Comparison of ENCODE assay signal across 18 cellular contexts in genomic region chr2:10733584-10733958, GRCh38. TPM values are rescaled to one million over a fixed set of nuclear protein-coding genes. Genes with fewer than 3 reads are reported as not detected.
DNase-seq lines count a peak whose midpoint lies in the region; ATAC-seq and TF ChIP-seq lines count a peak whose summit lies in the region.
"Had no signal": no experiment of that assay in that cellular context is flagged by ENCODE, and none has a peak within 500 bp of the region (broad histone marks: within the 10 kb centered on the region; RNA-seq: fewer than 3 reads in every experiment).

No MANE protein-coding gene starts in this region.

- H2AFZ ChIP-seq in PC-3 (ENCODE audit: low read length) = no peak overlapping the region

- H4K20me1 ChIP-seq in PC-3 (ENCODE audit: low read length) = no peaks in the 10 kb centered on the region
- H4K20me1 ChIP-seq: BLaER1 treated with 17β-estradiol and CSF1 and Interleukin-3, amounts not matched to agents 10 nM and 100 nM had no signal

- H3K36me3 ChIP-seq in PC-3 (ENCODE audit: low read depth, low read length) = no peaks in the 10 kb centered on the region
- no peaks in the 10 kb centered on the region for H3K36me3 ChIP-seq in mucosa of descending colon (ENCODE audit: low read depth)
- H3K36me3 ChIP-seq: BLaER1 treated with 17β-estradiol and CSF1 and Interleukin-3, amounts not matched to agents 10 nM and 100 nM had no signal

- H3K9me2 ChIP-seq in PC-3 (replicated peaks; ENCODE audit: low read length) = no peaks in the 10 kb centered on the region

- no TSS peak for BruUV-seq in PC-3 (replicated peaks; lab: Mats Ljungman, UMichigan)

- H3K4me3 ChIP-seq in PC-3 (ENCODE audit: low read length) (no peak overlapping the region), mucosa of descending colon (no peak overlapping the region)
- H3K4me3 ChIP-seq: A549; BLaER1 treated with 17β-estradiol and CSF1 and Interleukin-3, amounts not matched to agents 10 nM and 100 nM; SK-N-MC had no signal

- peaks cover 6% of the 10 kb centered on the region; the same call in 1 of the 2 replicates for H3K4me1 ChIP-seq in PC-3 (ENCODE audit: insufficient read depth, low read length)
- no peaks in the 10 kb centered on the region for H3K4me1 ChIP-seq in mucosa of descending colon (ENCODE audit: low read depth)
- H3K4me1 ChIP-seq: A549; BLaER1 treated with 17β-estradiol and CSF1 and Interleukin-3, amounts not matched to agents 10 nM and 100 nM had no signal

- no peaks in the 10 kb centered on the region for H3K27me3 ChIP-seq in PC-3 (ENCODE audit: low read length)
- H3K27me3 ChIP-seq: BLaER1 treated with 17β-estradiol and CSF1 and Interleukin-3, amounts not matched to agents 10 nM and 100 nM had no signal

- H3K9me3 ChIP-seq in PC-3 (ENCODE audit: low read length) = no peaks in the 10 kb centered on the region
- H3K9me3 ChIP-seq in mucosa of descending colon = no peaks in the 10 kb centered on the region
- H3K9me3 ChIP-seq: A549; BLaER1 treated with 17β-estradiol and CSF1 and Interleukin-3, amounts not matched to agents 10 nM and 100 nM had no signal

- H3K79me2 ChIP-seq in PC-3 (ENCODE audit: low read length) = no peaks in the 10 kb centered on the region

- POLR2A ChIA-PET in HEK293T (lab: Yijun Ruan, JAX) = no interaction called here
- POLR2A ChIA-PET in PC-3 (lab: Charles Lee; ENCODE audit: unreplicated experiment) = no interaction called here

- intact Hi-C loops in PC-3 (cut with micrococcal nuclease) (no loop called here), mucosa of descending colon (cut with DNase I, micrococcal nuclease) (no loop called here)

- H3F3A ChIP-seq in PC-3 (ENCODE audit: low read length, unreplicated experiment) = no peaks in the 10 kb centered on the region

- ATAC-seq in PC-3 (peak; percentile 24; the same call in 1 of the 2 replicates), mucosa of descending colon (peak; percentile 14), HG02678 (IDR thresholded peaks at IDR 0.05; ENCODE audit: unreplicated experiment) (no peak)
- ATAC-seq: T-cell had no signal

- H3K4me2 ChIP-seq in PC-3 (ENCODE audit: low read length) = no peak overlapping the region
- H3K4me2 ChIP-seq: A549; BLaER1 treated with 17β-estradiol and CSF1 and Interleukin-3, amounts not matched to agents 10 nM and 100 nM had no signal

- TF ChIP-seq CTCF in PC-3 (conservative IDR thresholded peaks at IDR 0.05; ENCODE audit: low read depth, low read length) = no peak
- TF ChIP-seq CTCF in mucosa of descending colon (IDR thresholded peaks at IDR 0.05) = no peak

- CTCF ChIA-PET in HEK293T (lab: Yijun Ruan, JAX) (no interaction called here), PC-3 (lab: Charles Lee) (no interaction called here)

- DNase-seq in NCI-H2107 treated with DMSO at 0.1 percent for 48 hours (lab: John Stamatoyannopoulos, UW; ENCODE audit: unreplicated experiment) (peak; percentile 49), NCI-H2107 (lab: John Stamatoyannopoulos, UW) (no peak), HEK293T (ENCODE audit: extremely low spot score) (no peak), PC-3 (no peak), mucosa of descending colon (no peak), NCI-H524 treated with DMSO at 0.1 percent for 48 hours (lab: John Stamatoyannopoulos, UW) (no peak)
- DNase-seq: CD8-positive, alpha-beta memory T cell; EL; NCI-H1436; NCI-H774; Right ventricle myocardium superior; T-cell had no signal

- H3K27ac ChIP-seq in PC-3 (ENCODE audit: low read length) = no peak overlapping the region
- H3K27ac ChIP-seq: A549; BLaER1 treated with 17β-estradiol and CSF1 and Interleukin-3, amounts not matched to agents 10 nM and 100 nM; SK-N-MC had no signal

- no peak overlapping the region for H3K9ac ChIP-seq in PC-3 (ENCODE audit: low read length)
- H3K9ac ChIP-seq: BLaER1 treated with 17β-estradiol and CSF1 and Interleukin-3, amounts not matched to agents 10 nM and 100 nM had no signal

TF ChIP-seq in HEK293T, 16 proteins besides CTCF, POLR2A, EP300 and RAD21:
- no peak for TF ChIP-seq HDGF (IDR thresholded peaks at IDR 0.05; ENCODE audit: borderline replicate concordance)
- TF ChIP-seq ZNF384 (IDR thresholded peaks at IDR 0.05) = no peak
- TF ChIP-seq PKNOX1 (IDR thresholded peaks at IDR 0.05) = peak; percentile 80

RNA-seq across cellular contexts. Expression of gene ATP6V1C2, which starts 12.1 kb away (rescaled TPM):
- total RNA-seq in PC-3 (2014; rRNA removed) = 0.40 TPM in 1 of 2 replicates, not detected in the other
- 1 to 10 TPM in 2 of 3 donors, under 1 TPM in 1; 0.57 to 3.8 (median 1.0) TPM for total RNA-seq in mucosa of descending colon
- total RNA-seq: HT-29, LHCN-M2 had no signal

RNA-seq across cellular contexts. Expression of gene NOL10, which starts 43.8 kb away (rescaled TPM):
- total RNA-seq in PC-3 (2014; rRNA removed) = 32.9 and 51.1 TPM in 2 replicates
- 10 to 100 TPM; 17.0 to 22.7 (median 19.7) TPM for total RNA-seq in mucosa of descending colon
